In the genomic region with DNA sequence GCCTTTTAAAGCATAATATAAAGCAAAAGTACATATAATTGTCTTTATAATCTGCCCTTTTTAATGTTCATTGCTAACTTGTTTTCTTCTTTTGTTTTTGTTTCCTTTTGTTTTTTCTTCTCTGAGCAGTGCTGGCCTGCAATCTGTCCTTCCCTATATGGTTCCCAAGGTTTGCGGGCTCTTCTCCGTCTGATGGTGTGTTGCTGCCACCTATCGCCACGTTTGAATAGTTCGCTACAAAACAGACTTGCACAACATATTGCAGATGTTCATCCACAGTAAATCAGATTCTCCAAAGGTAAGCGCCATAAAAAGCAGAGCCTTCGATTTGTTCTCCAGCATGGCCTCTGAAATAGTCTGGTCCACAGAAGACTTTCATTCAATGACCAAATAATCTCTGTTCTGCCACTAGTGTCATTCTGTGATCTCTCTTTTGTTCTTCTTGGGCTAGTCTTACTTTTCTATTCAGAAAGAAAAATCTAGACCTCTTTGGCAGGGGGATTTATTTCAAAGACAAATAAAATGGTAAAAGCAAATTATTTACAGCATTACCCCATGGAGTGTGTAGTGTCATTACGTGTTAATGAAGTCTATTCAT, we compare ENCODE assay signal across 8 cellular contexts. TPM values are rescaled to one million over a fixed set of nuclear protein-coding genes. Genes with fewer than 3 reads are reported as not detected.
DNase-seq lines count a peak whose midpoint lies in the region; ATAC-seq and TF ChIP-seq lines count a peak whose summit lies in the region.

No MANE protein-coding gene starts in this region.

- no peak for TF ChIP-seq EP300 in Ishikawa (IDR thresholded peaks at IDR 0.05; ENCODE audit: borderline replicate concordance)

- H3K36me3 Mint-ChIP-seq in activated T-cell treated with anti-CD3 and anti-CD28 coated beads, Interleukin-2, amount 50 U/mL, for 24 hours (ENCODE audit: low read depth): no peaks in the 10 kb centered on the region
- no peaks in the 10 kb centered on the region for H3K36me3 Mint-ChIP-seq in osteocyte (ENCODE audit: unreplicated experiment)

- H3K4me1 Mint-ChIP-seq in activated T-cell treated with anti-CD3 and anti-CD28 coated beads, Interleukin-2, amount 50 U/mL, for 24 hours (ENCODE audit: low read depth): peaks cover 3% of the 10 kb centered on the region
- H3K4me1 Mint-ChIP-seq in osteocyte (ENCODE audit: unreplicated experiment): peaks cover 1% of the 10 kb centered on the region

- peak; percentile 91 for TF ChIP-seq RAD21 in Ishikawa (IDR thresholded peaks at IDR 0.05; ENCODE audit: low read depth)

- peak; percentile 75 for ATAC-seq in GM21737 (IDR thresholded peaks at IDR 0.05; ENCODE audit: unreplicated experiment)

- no peak overlapping the region for H3K4me3 Mint-ChIP-seq in activated T-cell treated with anti-CD3 and anti-CD28 coated beads, Interleukin-2, amount 50 U/mL, for 24 hours
- H3K4me3 Mint-ChIP-seq in osteocyte (ENCODE audit: unreplicated experiment): no peak overlapping the region

- DNase-seq in GDM1 (lab: John Stamatoyannopoulos, UW): peak; percentile 15
- peak; percentile 46 for DNase-seq in NOMO-1 treated with dmso at 0.1 percent for 144 hours (lab: John Stamatoyannopoulos, UW; ENCODE audit: unreplicated experiment)
- DNase-seq in activated T-cell treated with anti-CD3 and anti-CD28 coated beads, Interleukin-2, amount 50 U/mL, for 24 hours: peak; percentile 44
- DNase-seq in foreskin fibroblast: peak; percentile 44 to 85
- no peak for DNase-seq in osteocyte (ENCODE audit: extremely low spot score, unreplicated experiment)
- no peak for DNase-seq in stimulated activated naive CD4-positive, alpha-beta T cell treated with Interleukin-2 at 50 U/mL for 16 hours (lab: John Stamatoyannopoulos, UW)

- peaks cover 6% of the 10 kb centered on the region for H3K27me3 Mint-ChIP-seq in activated T-cell treated with anti-CD3 and anti-CD28 coated beads, Interleukin-2, amount 50 U/mL, for 24 hours
- H3K27me3 Mint-ChIP-seq in osteocyte (ENCODE audit: unreplicated experiment): peaks cover 22% of the 10 kb centered on the region

- H3K27ac Mint-ChIP-seq in activated T-cell treated with anti-CD3 and anti-CD28 coated beads, Interleukin-2, amount 50 U/mL, for 24 hours: no peak overlapping the region
- H3K27ac Mint-ChIP-seq in osteocyte (ENCODE audit: unreplicated experiment): no peak overlapping the region

- H3K9me3 Mint-ChIP-seq in activated T-cell treated with anti-CD3 and anti-CD28 coated beads, Interleukin-2, amount 50 U/mL, for 24 hours: no peaks in the 10 kb centered on the region
- no peaks in the 10 kb centered on the region for H3K9me3 Mint-ChIP-seq in osteocyte (ENCODE audit: unreplicated experiment)

- peak; percentile 74 for TF ChIP-seq CTCF in foreskin fibroblast (IDR thresholded peaks at IDR 0.05; ENCODE audit: low read depth, low read length)
- TF ChIP-seq CTCF in osteocyte (IDR thresholded peaks at IDR 0.05): peak; percentile 92

- no peak overlapping the region for H3K4me3 ChIP-seq in foreskin fibroblast (ENCODE audit: low read depth in 1 of 2, low read length in 2 of 2)

TF ChIP-seq in Ishikawa, 13 proteins besides CTCF, POLR2A, EP300 and RAD21:
- TF ChIP-seq CEBPB (IDR thresholded peaks at IDR 0.05) (peak; percentile 73), EGR1 (IDR thresholded peaks at IDR 0.05) (no peak)

RNA-seq across cellular contexts. Expression of gene C12orf50, which starts 33.5 kb away (rescaled TPM):
- total RNA-seq in osteocyte: 0.08 TPM in 1 of 2 replicates, not detected in the other

Comparison
In these comparisons a context has a peak if more than half of its experiments do, and no peak if none do; other contexts are left out.
1. DNase-seq: peak in GDM1 (single experiment), NOMO-1 treated with dmso at 0.1 percent for 144 hours (single experiment), activated T-cell treated with anti-CD3 and anti-CD28 coated beads, Interleukin-2, amount 50 U/mL, for 24 hours (single experiment) and foreskin fibroblast (2 of 2); none in osteocyte (single experiment) and stimulated activated naive CD4-positive, alpha-beta T cell treated with Interleukin-2 at 50 U/mL for 16 hours (single experiment).